In the genomic region with DNA sequence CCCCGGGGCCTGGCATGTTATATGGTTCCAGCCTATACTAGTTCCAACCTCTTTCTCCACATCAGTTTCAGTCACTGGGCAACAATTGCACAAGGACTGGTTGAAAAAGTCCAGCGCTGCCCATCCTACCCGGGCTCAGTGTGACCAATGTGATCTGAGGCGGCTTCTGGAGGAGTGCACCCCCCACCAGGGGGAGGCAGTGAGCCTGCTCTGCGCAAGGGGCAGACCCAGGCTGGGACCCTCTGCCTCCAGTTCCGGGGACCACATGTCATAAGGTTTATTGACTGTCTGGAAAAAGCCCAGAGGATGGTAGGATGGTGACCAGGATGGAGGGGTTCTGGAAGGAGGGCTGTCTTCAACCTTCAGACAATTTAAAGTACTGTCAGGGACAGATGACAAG, we compare ENCODE assay signal across 9 cellular contexts. TPM values are rescaled to one million over a fixed set of nuclear protein-coding genes. Genes with fewer than 3 reads are reported as not detected.
DNase-seq lines count a peak whose midpoint lies in the region; ATAC-seq and TF ChIP-seq lines count a peak whose summit lies in the region.
"Had no signal": no experiment of that assay in that cellular context is flagged by ENCODE, and none has a peak within 500 bp of the region (broad histone marks: within the 10 kb centered on the region; RNA-seq: fewer than 3 reads in every experiment).

No MANE protein-coding gene starts in this region.

- no peaks in the 10 kb centered on the region for H3K36me3 Mint-ChIP-seq in WTC11

- DNase-seq in AG10803 (ENCODE audit: low read depth) = no peak
- peak; percentile 71 for DNase-seq in WTC11 (ENCODE audit: low spot score)
- no peak for DNase-seq in hepatocyte (ENCODE audit: low spot score)
- DNase-seq in omental fat pad (ENCODE audit: low spot score) = no peak
- no peak for DNase-seq in NCI-H1092 treated with DMSO at 0.1 percent for 48 hours (lab: John Stamatoyannopoulos, UW)
- DNase-seq in NOMO-1 treated with dmso at 0.1 percent for 144 hours (lab: John Stamatoyannopoulos, UW; ENCODE audit: unreplicated experiment) = no peak

- no peak overlapping the region for H3K4me3 Mint-ChIP-seq in WTC11

- no peaks in the 10 kb centered on the region for H3K4me1 ChIP-seq in hepatocyte (ENCODE audit: insufficient read depth)

- H3K27me3 Mint-ChIP-seq in WTC11 (ENCODE audit: low read depth) = no peaks in the 10 kb centered on the region; the same call in 1 of the 2 replicates

- no peaks in the 10 kb centered on the region for H3K79me2 ChIP-seq in hepatocyte

- H3K9me3 Mint-ChIP-seq in WTC11 = no peaks in the 10 kb centered on the region

- H4K20me1 ChIP-seq in hepatocyte (ENCODE audit: insufficient read depth, poor library complexity, severe bottlenecking) = no peaks in the 10 kb centered on the region

- H3K4me1 Mint-ChIP-seq in WTC11 = peaks cover 9% of the 10 kb centered on the region

- H3K36me3 ChIP-seq in hepatocyte (replicated peaks; ENCODE audit: insufficient read depth, low read depth) = no peaks in the 10 kb centered on the region

- ATAC-seq in WTC11 (peak; percentile 76), omental fat pad (ENCODE audit: low FRiP score) (no peak), HG03175 (IDR thresholded peaks at IDR 0.05; ENCODE audit: unreplicated experiment) (no peak)

- no peaks in the 10 kb centered on the region for H3K9me3 ChIP-seq in hepatocyte (ENCODE audit: low read depth)

- TF ChIP-seq CTCF in AG10803 (conservative IDR thresholded peaks at IDR 0.05; ENCODE audit: low read length) (peak; percentile 18; the same call in 1 of the 2 replicates), GM12873 (IDR thresholded peaks at IDR 0.05; ENCODE audit: insufficient read depth, low read depth, low read length, missing control alignments) (peak; percentile 62), WTC11 (IDR thresholded peaks at IDR 0.05) (peak; percentile 56), hepatocyte (IDR thresholded peaks at IDR 0.05; ENCODE audit: poor library complexity) (peak; percentile 6), omental fat pad (IDR thresholded peaks at IDR 0.05) (no peak)

- CTCF ChIA-PET in WTC11 (lab: Charles Lee) = interaction anchor here (1.2 to 1.7 kb wide), 7 partner anchors 19 to 371 kb away, joined by 3 to 15 read pairs (median 6); no protein-coding TSS in a partner anchor

- POLR2A ChIA-PET in WTC11 (lab: Charles Lee) = no interaction called here

- H3K27ac ChIP-seq in hepatocyte = no peak overlapping the region

- 70% methylated on average over 6 of the region's 6 CpGs for WGBS in hepatocyte (ENCODE audit: low lambda C conversion rate, missing lambda C conversion rate)

- H3K4me2 ChIP-seq in hepatocyte = no peak overlapping the region

- H2AFZ ChIP-seq in hepatocyte = no peak overlapping the region

- no peak overlapping the region for H3K27ac Mint-ChIP-seq in WTC11

- no peak overlapping the region for H3K4me3 ChIP-seq in AG10803 (ENCODE audit: low read length)
- H3K4me3 ChIP-seq in hepatocyte = no peak overlapping the region

- H3K9me2 ChIP-seq in hepatocyte (replicated peaks; ENCODE audit: insufficient read depth) = no peaks in the 10 kb centered on the region

- no peaks in the 10 kb centered on the region for H3K27me3 ChIP-seq in hepatocyte

TF ChIP-seq in WTC11, 78 proteins besides CTCF, POLR2A, EP300 and RAD21:
- TF ChIP-seq, protein P1, sequence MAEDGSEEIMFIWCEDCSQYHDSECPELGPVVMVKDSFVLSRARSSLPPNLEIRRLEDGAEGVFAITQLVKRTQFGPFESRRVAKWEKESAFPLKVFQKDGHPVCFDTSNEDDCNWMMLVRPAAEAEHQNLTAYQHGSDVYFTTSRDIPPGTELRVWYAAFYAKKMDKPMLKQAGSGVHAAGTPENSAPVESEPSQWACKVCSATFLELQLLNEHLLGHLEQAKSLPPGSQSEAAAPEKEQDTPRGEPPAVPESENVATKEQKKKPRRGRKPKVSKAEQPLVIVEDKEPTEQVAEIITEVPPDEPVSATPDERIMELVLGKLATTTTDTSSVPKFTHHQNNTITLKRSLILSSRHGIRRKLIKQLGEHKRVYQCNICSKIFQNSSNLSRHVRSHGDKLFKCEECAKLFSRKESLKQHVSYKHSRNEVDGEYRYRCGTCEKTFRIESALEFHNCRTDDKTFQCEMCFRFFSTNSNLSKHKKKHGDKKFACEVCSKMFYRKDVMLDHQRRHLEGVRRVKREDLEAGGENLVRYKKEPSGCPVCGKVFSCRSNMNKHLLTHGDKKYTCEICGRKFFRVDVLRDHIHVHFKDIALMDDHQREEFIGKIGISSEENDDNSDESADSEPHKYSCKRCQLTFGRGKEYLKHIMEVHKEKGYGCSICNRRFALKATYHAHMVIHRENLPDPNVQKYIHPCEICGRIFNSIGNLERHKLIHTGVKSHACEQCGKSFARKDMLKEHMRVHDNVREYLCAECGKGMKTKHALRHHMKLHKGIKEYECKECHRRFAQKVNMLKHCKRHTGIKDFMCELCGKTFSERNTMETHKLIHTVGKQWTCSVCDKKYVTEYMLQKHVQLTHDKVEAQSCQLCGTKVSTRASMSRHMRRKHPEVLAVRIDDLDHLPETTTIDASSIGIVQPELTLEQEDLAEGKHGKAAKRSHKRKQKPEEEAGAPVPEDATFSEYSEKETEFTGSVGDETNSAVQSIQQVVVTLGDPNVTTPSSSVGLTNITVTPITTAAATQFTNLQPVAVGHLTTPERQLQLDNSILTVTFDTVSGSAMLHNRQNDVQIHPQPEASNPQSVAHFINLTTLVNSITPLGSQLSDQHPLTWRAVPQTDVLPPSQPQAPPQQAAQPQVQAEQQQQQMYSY (CRISPR knock-in tag; IDR thresholded peaks at IDR 0.05) = no peak
- TF ChIP-seq, protein P2, sequence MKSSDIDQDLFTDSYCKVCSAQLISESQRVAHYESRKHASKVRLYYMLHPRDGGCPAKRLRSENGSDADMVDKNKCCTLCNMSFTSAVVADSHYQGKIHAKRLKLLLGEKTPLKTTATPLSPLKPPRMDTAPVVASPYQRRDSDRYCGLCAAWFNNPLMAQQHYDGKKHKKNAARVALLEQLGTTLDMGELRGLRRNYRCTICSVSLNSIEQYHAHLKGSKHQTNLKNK (CRISPR knock-in tag; IDR thresholded peaks at IDR 0.05) = no peak
- TF ChIP-seq, protein P3, sequence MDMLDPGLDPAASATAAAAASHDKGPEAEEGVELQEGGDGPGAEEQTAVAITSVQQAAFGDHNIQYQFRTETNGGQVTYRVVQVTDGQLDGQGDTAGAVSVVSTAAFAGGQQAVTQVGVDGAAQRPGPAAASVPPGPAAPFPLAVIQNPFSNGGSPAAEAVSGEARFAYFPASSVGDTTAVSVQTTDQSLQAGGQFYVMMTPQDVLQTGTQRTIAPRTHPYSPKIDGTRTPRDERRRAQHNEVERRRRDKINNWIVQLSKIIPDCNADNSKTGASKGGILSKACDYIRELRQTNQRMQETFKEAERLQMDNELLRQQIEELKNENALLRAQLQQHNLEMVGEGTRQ (CRISPR knock-in tag; IDR thresholded peaks at IDR 0.05) = no peak

RNA-seq across cellular contexts. Expression of a gene that starts 25.6 kb away (rescaled TPM):
- total RNA-seq in WTC11 (2021) (0.57 to 1.4 TPM (median 0.80 TPM) in 3 replicates), hepatocyte (0.12 TPM in 1 of 2 replicates, not detected in the other), omental fat pad (under 1 TPM in 2 of 4 donors, not detected in 2; 0.24 to 0.56 TPM)
- 0.36 and 0.40 TPM in 2 replicates for polyA plus RNA-seq in hepatocyte
- total RNA-seq: subcutaneous adipose tissue had no signal

Comparison
In these comparisons a context has a peak if more than half of its experiments do, and no peak if none do; other contexts are left out.
1. CTCF ChIP-seq: peak in AG10803 (single experiment), GM12873 (single experiment), WTC11 (single experiment) and hepatocyte (single experiment); none in omental fat pad (0 of 3).